29 cellular contexts compared by ENCODE assay signal in the genomic region with DNA sequence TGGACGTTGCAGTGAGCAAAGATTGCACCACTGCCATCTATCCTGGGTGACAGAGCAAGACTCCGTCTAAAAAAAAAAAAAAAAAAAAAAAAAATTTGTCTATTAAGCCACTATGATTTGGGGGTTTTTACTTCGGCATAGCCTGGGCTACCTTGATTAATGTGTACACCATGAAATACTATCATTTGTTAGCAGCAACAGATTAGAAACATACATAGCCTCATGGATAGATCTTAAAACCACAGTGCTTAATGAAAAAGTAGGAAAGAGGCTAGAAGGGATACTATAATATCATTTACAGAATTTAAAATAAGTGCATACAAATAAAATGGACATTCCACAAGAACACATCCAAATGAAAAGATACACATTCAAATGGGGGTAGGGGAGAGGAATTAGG.
"Had no signal": no experiment of that assay in that cellular context is flagged by ENCODE, and none has a peak within 500 bp of the region (broad histone marks: within the 10 kb centered on the region; RNA-seq: fewer than 3 reads in every experiment).

No MANE protein-coding gene starts in this region.

- H3K4me1 ChIP-seq: stomach, suprapubic skin, testis, transverse colon, upper lobe of right lung, uterus, vagina had no signal

- ATAC-seq: stimulated activated effector memory CD8-positive, alpha-beta T cell treated with anti-CD3 and anti-CD28 coated beads, Interleukin-12 subunit alpha, Interleukin-12 subunit beta, amount 100 ng/mL, for 72 hours; stimulated activated memory B cell treated with anti-CD40 and anti-IgM and Interleukin-4, amounts not matched to agents 10 μg/mL and 1 μg/mL and 100 μg/mL, for 72 hours; stimulated activated naive B cell treated with anti-CD40 and anti-IgM and Interleukin-4, amounts not matched to agents 10 μg/mL and 1 μg/mL and 100 μg/mL, for 72 hours; stimulated activated naive CD8-positive, alpha-beta T cell treated with anti-CD3 and anti-CD28 coated beads, Interleukin-15, amount 100 ng/mL, for 72 hours; stimulated activated naive CD8-positive, alpha-beta T cell treated with anti-CD3 and anti-CD28 coated beads, Interleukin-15, Interleukin-2, amounts not matched to agents 100 U/mL and 50 U/mL, for 24 hours; upper lobe of right lung had no signal

- H3K4me3 ChIP-seq: stomach, suprapubic skin, testis, thoracic aorta, thyroid gland, tibial artery, tibial nerve, transverse colon, upper lobe of left lung, upper lobe of right lung, uterus, vagina had no signal

- H3K36me3 Mint-ChIP-seq: stimulated activated effector memory CD8-positive, alpha-beta T cell treated with anti-CD3 and anti-CD28 coated beads, Interleukin-12 subunit alpha, Interleukin-12 subunit beta, amount 100 ng/mL, for 72 hours; type B pancreatic cell had no signal

- DNase-seq: stimulated activated CD4-positive, alpha-beta T cell treated with anti-CD3 and anti-CD28 coated beads, Interleukin-2, amount 100 ng/mL, for 48 hours; stimulated activated CD4-positive, alpha-beta T cell treated with anti-CD3 and anti-CD28 coated beads, Interleukin-4, amount 100 ng/mL, for 1 hour; stimulated activated CD4-positive, alpha-beta T cell treated with anti-CD3 and anti-CD28 coated beads, Interleukin-4, amount 100 ng/mL, for 24 hours; stimulated activated CD4-positive, alpha-beta T cell treated with anti-CD3 and anti-CD28 coated beads, Interleukin-4, amount 100 ng/mL, for 4 hours; stimulated activated CD8-positive, alpha-beta memory T cell treated with anti-CD3 and anti-CD28 coated beads, Interleukin-4, amount 100 ng/mL, for 48 hours; stimulated activated naive B cell treated with anti-CD40 and anti-IgM and Interleukin-4, amounts not matched to agents 10 μg/mL and 1 μg/mL and 100 μg/mL, for 72 hours; stimulated activated naive CD4-positive, alpha-beta T cell; stimulated activated naive CD4-positive, alpha-beta T cell treated with Interleukin-2 at 50 U/mL for 16 hours; stimulated activated naive CD8-positive, alpha-beta T cell treated with anti-CD3 and anti-CD28 coated beads, Interleukin-15, amount 100 ng/mL, for 72 hours; stimulated activated naive CD8-positive, alpha-beta T cell treated with anti-CD3 and anti-CD28 coated beads, Interleukin-15, Interleukin-2, amounts not matched to agents 100 U/mL and 50 U/mL, for 24 hours; stomach; substantia nigra; testis; thyroid gland; tibial artery; transverse colon; trophoblast cell; upper lobe of left lung; upper lobe of right lung; uterus had no signal

- H3K27me3 Mint-ChIP-seq: stimulated activated memory B cell treated with anti-CD40 and anti-IgM and Interleukin-4, amounts not matched to agents 10 μg/mL and 1 μg/mL and 100 μg/mL, for 72 hours; stimulated activated naive B cell treated with anti-CD40 and anti-IgM and Interleukin-4, amounts not matched to agents 10 μg/mL and 1 μg/mL and 100 μg/mL, for 72 hours; type B pancreatic cell had no signal

- H3K27me3 ChIP-seq: stomach, suprapubic skin, testis, thyroid gland, tibial artery, tibial nerve, transverse colon, upper lobe of left lung, upper lobe of right lung, uterus, vagina had no signal

- H3K9me3 ChIP-seq: testis, thyroid gland had no signal

- H3K27ac ChIP-seq: stomach, suprapubic skin, testis, thoracic aorta, thyroid gland, tibial artery, transverse colon, upper lobe of left lung, upper lobe of right lung, uterus, vagina had no signal

- H3K36me3 ChIP-seq: stomach, suprapubic skin, thoracic aorta, thyroid gland, tibial artery, tibial nerve, transverse colon, upper lobe of left lung, upper lobe of right lung, uterus, vagina had no signal

- H3K4me1 Mint-ChIP-seq: stimulated activated effector memory CD8-positive, alpha-beta T cell treated with anti-CD3 and anti-CD28 coated beads, Interleukin-12 subunit alpha, Interleukin-12 subunit beta, amount 100 ng/mL, for 72 hours; stimulated activated memory B cell treated with anti-CD40 and anti-IgM and Interleukin-4, amounts not matched to agents 10 μg/mL and 1 μg/mL and 100 μg/mL, for 72 hours; stimulated activated naive CD8-positive, alpha-beta T cell treated with anti-CD3 and anti-CD28 coated beads, Interleukin-15, amount 100 ng/mL, for 72 hours had no signal

- H3K4me3 Mint-ChIP-seq: stimulated activated effector memory CD8-positive, alpha-beta T cell treated with anti-CD3 and anti-CD28 coated beads, Interleukin-12 subunit alpha, Interleukin-12 subunit beta, amount 100 ng/mL, for 72 hours; stimulated activated memory B cell treated with anti-CD40 and anti-IgM and Interleukin-4, amounts not matched to agents 10 μg/mL and 1 μg/mL and 100 μg/mL, for 72 hours; stimulated activated naive B cell treated with anti-CD40 and anti-IgM and Interleukin-4, amounts not matched to agents 10 μg/mL and 1 μg/mL and 100 μg/mL, for 72 hours; stimulated activated naive CD8-positive, alpha-beta T cell treated with anti-CD3 and anti-CD28 coated beads, Interleukin-15, amount 100 ng/mL, for 72 hours; stimulated activated naive CD8-positive, alpha-beta T cell treated with anti-CD3 and anti-CD28 coated beads, Interleukin-15, Interleukin-2, amounts not matched to agents 100 ng/mL and 50 ng/mL, for 24 hours; type B pancreatic cell had no signal

- H3K27ac Mint-ChIP-seq: stimulated activated effector memory CD8-positive, alpha-beta T cell treated with anti-CD3 and anti-CD28 coated beads, Interleukin-12 subunit alpha, Interleukin-12 subunit beta, amount 100 ng/mL, for 72 hours; stimulated activated memory B cell treated with anti-CD40 and anti-IgM and Interleukin-4, amounts not matched to agents 10 μg/mL and 1 μg/mL and 100 μg/mL, for 72 hours; stimulated activated naive B cell treated with anti-CD40 and anti-IgM and Interleukin-4, amounts not matched to agents 10 μg/mL and 1 μg/mL and 100 μg/mL, for 72 hours; stimulated activated naive CD8-positive, alpha-beta T cell treated with anti-CD3 and anti-CD28 coated beads, Interleukin-15, amount 100 ng/mL, for 72 hours; stimulated activated naive CD8-positive, alpha-beta T cell treated with anti-CD3 and anti-CD28 coated beads, Interleukin-15, Interleukin-2, amounts not matched to agents 100 ng/mL and 50 ng/mL, for 24 hours; type B pancreatic cell had no signal

- FAIRE-seq: urothelium cell line had no signal
